Comparison of ENCODE assay signal across 25 cellular contexts in genomic region chr5:92911851-92912250, GRCh38.
"Had no signal": no experiment of that assay in that cellular context is flagged by ENCODE, and none has a peak within 500 bp of the region (broad histone marks: within the 10 kb centered on the region; RNA-seq: fewer than 3 reads in every experiment).

No MANE protein-coding gene starts in this region.

- H3K27ac Mint-ChIP-seq: dendritic cell treated with granulocyte-macrophage colony-stimulating factor and Interleukin-4, amounts not matched to agents 40 ng/mL and 50 ng/mL, for 4 days; memory B cell; natural killer cell; type B pancreatic cell had no signal

- H3K4me3 ChIP-seq: colonic mucosa, esophagus squamous epithelium, lung, prostate gland, right atrium auricular region, smooth muscle cell, stomach, thyroid gland had no signal

- H3K4me3 Mint-ChIP-seq: dendritic cell treated with granulocyte-macrophage colony-stimulating factor and Interleukin-4, amounts not matched to agents 40 ng/mL and 50 ng/mL, for 4 days; memory B cell; natural killer cell; type B pancreatic cell had no signal

- H3K9me3 ChIP-seq: colonic mucosa, esophagus squamous epithelium, prostate gland, right atrium auricular region, stomach, thyroid gland had no signal

- H3K27me3 Mint-ChIP-seq: dendritic cell treated with granulocyte-macrophage colony-stimulating factor and Interleukin-4, amounts not matched to agents 40 ng/mL and 50 ng/mL, for 4 days; memory B cell; type B pancreatic cell had no signal

- H3K4me1 ChIP-seq: colonic mucosa, prostate gland, right atrium auricular region, stomach, thyroid gland had no signal

- H3K4me2 ChIP-seq: smooth muscle cell had no signal

- H3K36me3 Mint-ChIP-seq: memory B cell, natural killer cell, type B pancreatic cell had no signal

- ATAC-seq: left lobe of liver, natural killer cell, sciatic nerve had no signal

- H3K27me3 ChIP-seq: colonic mucosa, esophagus squamous epithelium, right atrium auricular region, stomach, thyroid gland had no signal

- H3K27ac ChIP-seq: colonic mucosa, esophagus squamous epithelium, prostate gland, right atrium auricular region, stomach, thyroid gland had no signal

- FAIRE-seq: endothelial cell of umbilical vein, kidney had no signal

- H3K4me1 Mint-ChIP-seq: memory B cell, natural killer cell had no signal

- DNase-seq: colonic mucosa; effector CD8-positive, alpha-beta T cell; esophagus squamous epithelium; foreskin melanocyte; hypothalamus; kidney; natural killer cell; nucleus accumbens; stimulated activated CD4-positive, alpha-beta T cell treated with anti-CD3 and anti-CD28 coated beads, Interleukin-12 subunit alpha, Interleukin-12 subunit beta, amount 100 ng/mL, for 4 hours; stimulated activated CD4-positive, alpha-beta T cell treated with anti-CD3 and anti-CD28 coated beads, Interleukin-1b, Interleukin-23, amount 100 ng/mL, for 48 hours; stimulated activated CD4-positive, alpha-beta T cell treated with anti-CD3 and anti-CD28 coated beads, Interleukin-4, amount 100 ng/mL, for 1 hour; stimulated activated CD8-positive, alpha-beta memory T cell treated with anti-CD3 and anti-CD28 coated beads, Interleukin-4, amount 100 ng/mL, for 48 hours; stimulated activated naive CD4-positive, alpha-beta T cell; stomach; thyroid gland had no signal

- H3K9me3 Mint-ChIP-seq: dendritic cell treated with granulocyte-macrophage colony-stimulating factor and Interleukin-4, amounts not matched to agents 40 ng/mL and 50 ng/mL, for 4 days; memory B cell; type B pancreatic cell had no signal

- H3K36me3 ChIP-seq: colonic mucosa, esophagus squamous epithelium, prostate gland, right atrium auricular region, stomach, thyroid gland had no signal
